8 cellular contexts compared by ENCODE assay signal in the genomic region with DNA sequence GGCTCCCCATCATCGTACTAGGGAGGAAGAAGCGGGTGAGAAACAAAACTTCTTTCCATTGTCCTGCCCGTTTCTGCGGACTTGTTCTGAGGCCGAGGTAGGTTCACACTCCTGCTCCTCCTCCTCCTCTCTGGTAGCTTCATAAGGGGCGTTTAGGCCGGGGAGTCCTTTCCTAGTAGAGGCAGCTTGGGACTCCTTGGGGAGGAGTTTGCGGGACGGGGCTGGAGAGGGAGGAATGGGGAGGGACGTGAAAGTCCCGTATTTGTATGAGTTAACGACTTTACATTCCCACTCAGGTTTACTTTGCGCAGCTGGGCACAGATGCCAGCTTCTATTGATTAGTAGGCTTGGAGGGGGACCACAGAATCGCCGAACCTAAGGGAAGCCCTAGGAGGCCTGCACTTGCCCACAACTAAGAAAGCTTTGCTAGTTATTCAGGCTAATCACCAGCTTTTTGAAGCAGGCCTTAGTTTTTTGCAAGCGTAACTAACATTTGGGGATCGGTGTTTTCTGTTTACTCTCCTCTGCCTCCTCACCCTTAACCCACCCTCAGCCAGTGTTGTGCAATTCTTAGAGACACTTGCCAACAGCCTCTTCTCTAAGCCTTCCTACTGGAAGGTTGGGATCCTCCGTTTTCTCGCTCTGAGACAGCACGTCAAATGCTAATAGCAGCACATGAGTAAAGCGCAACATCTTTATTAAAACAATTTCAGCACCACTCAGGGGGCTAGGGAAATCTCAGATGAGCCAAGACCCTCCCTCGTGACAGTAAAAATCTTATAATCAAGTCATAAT. TPM values are rescaled to one million over a fixed set of nuclear protein-coding genes. Genes with fewer than 3 reads are reported as not detected.
A peak's percentile ranks its signal among the peaks of the same experiment; 100 is the strongest.
DNase-seq lines count a peak whose midpoint lies in the region; ATAC-seq and TF ChIP-seq lines count a peak whose summit lies in the region.

No MANE protein-coding gene starts in this region.

- no peak for ATAC-seq in GM18868 (IDR thresholded peaks at IDR 0.05; ENCODE audit: unreplicated experiment)

- no peak for TF ChIP-seq CTCF in colonic mucosa (IDR thresholded peaks at IDR 0.05)

- intact Hi-C loops in colonic mucosa (cut with DNase I): loop anchor here (10.0 kb wide), 2 partner anchors 220 to 270 kb away; partner anchors contain the start of genes PIP4P1, PNP and TEP1

- no peaks in the 10 kb centered on the region for H3K36me3 ChIP-seq in colonic mucosa
- H3K36me3 ChIP-seq in mesodermal cell (ENCODE audit: control insufficient read depth, insufficient read depth, low read length): no peaks in the 10 kb centered on the region

- peaks cover 11% of the 10 kb centered on the region for H3K4me1 ChIP-seq in colonic mucosa
- peaks cover 5% of the 10 kb centered on the region for H3K4me1 ChIP-seq in mesodermal cell (ENCODE audit: control insufficient read depth, insufficient read depth, low read length, poor library complexity, severe bottlenecking)

- H3K27ac ChIP-seq in colonic mucosa (peak overlapping the region; percentile 100), mesodermal cell (ENCODE audit: low read depth, low read length, severe bottlenecking) (no peak overlapping the region)

- H3K9ac ChIP-seq in colonic mucosa (ENCODE audit: low read depth in 2 of 2, low read length in 2 of 2): peak overlapping the region; percentile 98 to 100

- DNase-seq in CD1c-positive myeloid dendritic cell (ENCODE audit: extremely low spot score) (peak; percentile 39), LHCN-M2 (ENCODE audit: low read depth) (peak; percentile 35), colonic mucosa (peak; percentile 71), NCI-H345 (lab: John Stamatoyannopoulos, UW) (no peak), NCI-H187 (lab: John Stamatoyannopoulos, UW) (no peak), NCI-H510A treated with DMSO at 0.1 percent for 48 hours (lab: John Stamatoyannopoulos, UW) (no peak)

- H3K9me3 ChIP-seq in colonic mucosa: no peaks in the 10 kb centered on the region
- H3K9me3 ChIP-seq in mesodermal cell (ENCODE audit: control insufficient read depth, low read length): no peaks in the 10 kb centered on the region

- 20 to 21% methylated on average over 12 to 13 of the region's 22 CpGs for WGBS in mesodermal cell (ENCODE audit: insufficient coverage in 2 of 2), 2 experiments

- H3K4me3 ChIP-seq in colonic mucosa (peak overlapping the region; percentile 53), mesodermal cell (ENCODE audit: extremely low read depth, insufficient read depth, low read length, poor library complexity, severe bottlenecking) (peak overlapping the region; percentile 85)

- H3K27me3 ChIP-seq in colonic mucosa: no peaks in the 10 kb centered on the region

RNA-seq across cellular contexts. Expression of gene RNASE4, which starts 0.5 kb away (rescaled TPM):
- 5.4 and 10.5 TPM in 2 replicates for total RNA-seq in LHCN-M2 (2014; rRNA removed)
- 7.4 TPM for polyA plus RNA-seq in LHCN-M2 (2012)
- 10 to 100 TPM; 41.5 to 94.7 TPM for total RNA-seq in colonic mucosa
- polyA plus RNA-seq in mesodermal cell (2013, experiment 1 of 2): 6.3 TPM
- polyA plus RNA-seq in mesodermal cell (2013, experiment 2 of 2): 6.3 TPM

RNA-seq across cellular contexts. Expression of gene ANG, which starts 3.7 kb away (rescaled TPM):
- total RNA-seq in LHCN-M2 (2014; rRNA removed) (4.2 and 4.4 TPM in 2 replicates), colonic mucosa (10 to 100 TPM; 50.0 to 73.6 TPM)
- polyA plus RNA-seq in LHCN-M2 (2012): 5.2 TPM
- 5.7 TPM for polyA plus RNA-seq in mesodermal cell (2013, experiment 1 of 2)
- polyA plus RNA-seq in mesodermal cell (2013, experiment 2 of 2): 5.8 TPM

RNA-seq across cellular contexts. Expression of gene OR6S1, which starts 43.4 kb away (rescaled TPM):
- total RNA-seq in LHCN-M2 (2014; rRNA removed) (not detected in 2 replicates), colonic mucosa (not detected)
- polyA plus RNA-seq in LHCN-M2 (2012): not detected
- polyA plus RNA-seq in mesodermal cell (2013, experiment 1 of 2): not detected
- not detected for polyA plus RNA-seq in mesodermal cell (2013, experiment 2 of 2)

Comparison
In these comparisons a context has a peak if more than half of its experiments do, and no peak if none do; other contexts are left out.
1. DNase-seq: peak in CD1c-positive myeloid dendritic cell (single experiment), LHCN-M2 (single experiment) and colonic mucosa (single experiment); none in NCI-H345 (single experiment), NCI-H187 (0 of 2) and NCI-H510A treated with DMSO at 0.1 percent for 48 hours (single experiment).